Comparison of ENCODE assay signal across 19 cellular contexts in genomic region chr10:9635691-9636090, GRCh38.
"Had no signal": no experiment of that assay in that cellular context is flagged by ENCODE, and none has a peak within 500 bp of the region (broad histone marks: within the 10 kb centered on the region; RNA-seq: fewer than 3 reads in every experiment).

No MANE protein-coding gene starts in this region.

- H3K9me3 Mint-ChIP-seq: activated B cell treated with CpG ODN at 0.5 μM for 24 hours; activated CD4-positive, alpha-beta T cell treated with anti-CD3 and anti-CD28 coated beads, Interleukin-2, amount 10 ng/mL, durations not matched to agents 7 days and 5 days; nephron progenitor cell; T-helper 2 cell treated with Interferon-gamma antibody and Interleukin-4, amounts not matched to agents 5 μg/mL and 100 μg/mL, for 36 hours had no signal

- H3K4me3 Mint-ChIP-seq: activated B cell treated with CpG ODN at 0.5 μM for 24 hours; activated CD4-positive, alpha-beta T cell treated with anti-CD3 and anti-CD28 coated beads, Interleukin-2, amount 10 ng/mL, durations not matched to agents 7 days and 5 days; activated T-cell treated with anti-CD3 and anti-CD28 coated beads, Interleukin-2, amount 50 U/mL, for 72 hours; mesothelial cell of epicardium; nephron progenitor cell; T-helper 2 cell treated with Interferon-gamma antibody and Interleukin-4, amounts not matched to agents 5 μg/mL and 100 μg/mL, for 36 hours had no signal

- H3K27ac Mint-ChIP-seq: activated B cell treated with CpG ODN at 0.5 μM for 24 hours; activated CD4-positive, alpha-beta T cell treated with anti-CD3 and anti-CD28 coated beads, Interleukin-2, amount 10 ng/mL, durations not matched to agents 7 days and 5 days; activated naive CD4-positive, alpha-beta T cell treated with anti-CD3 and anti-CD28 coated beads, Interleukin-2, amount 50 U/mL, for 72 hours; activated T-cell treated with anti-CD3 and anti-CD28 coated beads, Interleukin-2, amount 50 U/mL, for 72 hours; mesothelial cell of epicardium; nephron progenitor cell; T-helper 2 cell treated with Interferon-gamma antibody and Interleukin-4, amounts not matched to agents 5 μg/mL and 100 μg/mL, for 36 hours had no signal

- H3K27ac ChIP-seq: epithelial cell of prostate, foreskin keratinocyte, prostate gland, spleen, stomach, thoracic aorta had no signal

- ATAC-seq: activated naive CD4-positive, alpha-beta T cell treated with anti-CD3 and anti-CD28 coated beads, Interleukin-2, amount 50 U/mL, for 72 hours; activated T-cell treated with anti-CD3 and anti-CD28 coated beads, Interleukin-2, amount 50 U/mL, for 72 hours; foreskin keratinocyte; right cardiac atrium had no signal

- H3K9me3 ChIP-seq: prostate gland, stomach, thoracic aorta had no signal

- H3K36me3 ChIP-seq: prostate gland, spleen, stomach, thoracic aorta had no signal

- H3K27me3 Mint-ChIP-seq: activated B cell treated with CpG ODN at 0.5 μM for 24 hours; activated CD4-positive, alpha-beta T cell treated with anti-CD3 and anti-CD28 coated beads, Interleukin-2, amount 10 ng/mL, durations not matched to agents 7 days and 5 days had no signal

- H3K36me3 Mint-ChIP-seq: mesothelial cell of epicardium had no signal

- H3K4me1 Mint-ChIP-seq: activated B cell treated with CpG ODN at 0.5 μM for 24 hours; activated CD4-positive, alpha-beta T cell treated with anti-CD3 and anti-CD28 coated beads, Interleukin-2, amount 10 ng/mL, durations not matched to agents 7 days and 5 days; mesothelial cell of epicardium; nephron progenitor cell had no signal

- H3K4me3 ChIP-seq: prostate gland, spleen, stomach, thoracic aorta had no signal

- DNase-seq: activated B cell treated with CpG ODN at 0.5 μM for 24 hours; activated CD4-positive, alpha-beta T cell treated with anti-CD3 and anti-CD28 coated beads, Interleukin-2, amount 10 ng/mL, durations not matched to agents 7 days and 5 days; activated CD8-positive, alpha-beta memory T cell treated with anti-CD3 and anti-CD28 coated beads, Interleukin-2, amount 50 U/mL, for 48 hours; activated gamma-delta T cell; activated T-cell treated with anti-CD3 and anti-CD28 coated beads, Interleukin-2, amount 50 U/mL, for 72 hours; amniotic stem cell; foreskin keratinocyte; glutamatergic neuron; kidney glomerular epithelial cell; nephron progenitor cell; right cardiac atrium; spleen; stomach had no signal

- H3K4me1 ChIP-seq: foreskin keratinocyte, prostate gland, spleen, stomach had no signal

- H3K27me3 ChIP-seq: foreskin keratinocyte, spleen, stomach had no signal
